In the genomic region with DNA sequence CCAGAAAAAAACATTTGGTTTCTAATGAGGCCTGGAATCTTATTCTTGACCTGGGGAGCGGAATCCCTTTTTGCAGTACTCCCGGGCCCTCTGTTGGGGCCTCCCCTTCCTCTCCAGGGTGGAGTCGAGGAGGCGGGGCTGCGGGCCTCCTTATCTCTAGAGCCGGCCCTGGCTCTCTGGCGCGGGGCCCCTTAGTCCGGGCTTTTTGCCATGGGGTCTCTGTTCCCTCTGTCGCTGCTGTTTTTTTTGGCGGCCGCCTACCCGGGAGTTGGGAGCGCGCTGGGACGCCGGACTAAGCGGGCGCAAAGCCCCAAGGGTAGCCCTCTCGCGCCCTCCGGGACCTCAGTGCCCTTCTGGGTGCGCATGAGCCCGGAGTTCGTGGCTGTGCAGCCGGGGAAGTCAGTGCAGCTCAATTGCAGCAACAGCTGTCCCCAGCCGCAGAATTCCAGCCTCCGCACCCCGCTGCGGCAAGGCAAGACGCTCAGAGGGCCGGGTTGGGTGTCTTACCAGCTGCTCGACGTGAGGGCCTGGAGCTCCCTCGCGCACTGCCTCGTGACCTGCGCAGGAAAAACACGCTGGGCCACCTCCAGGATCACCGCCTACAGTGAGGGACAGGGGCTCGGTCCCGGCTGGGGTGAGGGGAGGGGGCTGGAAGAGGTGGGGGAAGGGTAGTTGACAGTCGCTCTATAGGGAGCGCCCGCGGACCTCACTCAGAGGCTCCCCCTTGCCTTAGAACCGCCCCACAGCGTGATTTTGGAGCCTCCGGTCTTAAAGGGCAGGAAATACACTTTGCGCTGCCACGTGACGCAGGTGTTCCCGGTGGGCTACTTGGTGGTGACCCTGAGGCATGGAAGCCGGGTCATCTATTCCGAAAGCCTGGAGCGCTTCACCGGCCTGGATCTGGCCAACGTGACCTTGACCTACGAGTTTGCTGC, we compare ENCODE assay signal across 8 cellular contexts. TPM values are rescaled to one million over a fixed set of nuclear protein-coding genes. Genes with fewer than 3 reads are reported as not detected.
A peak's percentile ranks its signal among the peaks of the same experiment; 100 is the strongest.
DNase-seq lines count a peak whose midpoint lies in the region; ATAC-seq, FAIRE-seq and TF ChIP-seq lines count a peak whose summit lies in the region.

A gene with protein sequence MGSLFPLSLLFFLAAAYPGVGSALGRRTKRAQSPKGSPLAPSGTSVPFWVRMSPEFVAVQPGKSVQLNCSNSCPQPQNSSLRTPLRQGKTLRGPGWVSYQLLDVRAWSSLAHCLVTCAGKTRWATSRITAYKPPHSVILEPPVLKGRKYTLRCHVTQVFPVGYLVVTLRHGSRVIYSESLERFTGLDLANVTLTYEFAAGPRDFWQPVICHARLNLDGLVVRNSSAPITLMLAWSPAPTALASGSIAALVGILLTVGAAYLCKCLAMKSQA (plus strand): TSS at position 153 of the 935 bp plus-strand sequence. CDS start 58 bp downstream, at position 211.

- H3K9me3 Mint-ChIP-seq in natural killer cell treated with Interleukin-12 subunit alpha and Interleukin-12 subunit beta and Interleukin-15 and Interleukin-18, amount 100 ng/mL, for 72 hours: no peaks in the 10 kb centered on the region

- FAIRE-seq in GM12891 (lab: Jason Lieb, UNC): peak; percentile 56

- peak within 1 kb of the TSS; percentile 56 for H3K4me3 Mint-ChIP-seq in natural killer cell treated with Interleukin-12 subunit alpha and Interleukin-12 subunit beta and Interleukin-15 and Interleukin-18, amount 100 ng/mL, for 72 hours

- no peak for TF ChIP-seq POLR2A in GM12891 (IDR thresholded peaks at IDR 0.05; ENCODE audit: low read depth, low read length)

- no peak for DNase-seq in GM12891 (ENCODE audit: insufficient read length, low spot score)
- DNase-seq in OCI-M1 (lab: John Stamatoyannopoulos, UW): peak; percentile 100
- peak; percentile 47 for DNase-seq in dermis blood vessel endothelial cell
- peak; percentile 60 for DNase-seq in natural killer cell treated with Interleukin-12 subunit alpha and Interleukin-12 subunit beta and Interleukin-15 and Interleukin-18, amount 100 ng/mL, for 72 hours (ENCODE audit: low spot score)
- no peak for DNase-seq in DMS53 treated with DMSO at 0.1 percent for 48 hours (lab: John Stamatoyannopoulos, UW; ENCODE audit: unreplicated experiment)

- no peak for ATAC-seq in natural killer cell treated with Interleukin-12 subunit alpha and Interleukin-12 subunit beta and Interleukin-15 and Interleukin-18, amount 100 ng/mL, for 72 hours
- no peak for ATAC-seq in activated CD4-positive, CD25-positive, alpha-beta regulatory T cell treated with anti-CD3 and anti-CD28 coated beads, Interleukin-2, amount 50 U/mL, for 24 hours
- ATAC-seq in HG02981 (IDR thresholded peaks at IDR 0.05; ENCODE audit: unreplicated experiment) (no peak), GM21786 (IDR thresholded peaks at IDR 0.05; ENCODE audit: unreplicated experiment) (no peak)

- H3K27ac Mint-ChIP-seq in natural killer cell treated with Interleukin-12 subunit alpha and Interleukin-12 subunit beta and Interleukin-15 and Interleukin-18, amount 100 ng/mL, for 72 hours: peak within 1 kb of the TSS in 1 of 2 donors; percentile 17

- H3K4me1 Mint-ChIP-seq in natural killer cell treated with Interleukin-12 subunit alpha and Interleukin-12 subunit beta and Interleukin-15 and Interleukin-18, amount 100 ng/mL, for 72 hours (ENCODE audit: low read depth in 2 of 2): peaks cover 44 to 65% of the 10 kb centered on the region in 2 donors

- peaks cover 12% of the 10 kb centered on the region for H3K36me3 Mint-ChIP-seq in natural killer cell treated with Interleukin-12 subunit alpha and Interleukin-12 subunit beta and Interleukin-15 and Interleukin-18, amount 100 ng/mL, for 72 hours

- peaks cover 8 to 9% of the 10 kb centered on the region in 2 donors for H3K27me3 Mint-ChIP-seq in natural killer cell treated with Interleukin-12 subunit alpha and Interleukin-12 subunit beta and Interleukin-15 and Interleukin-18, amount 100 ng/mL, for 72 hours

TF ChIP-seq in GM12891, 5 proteins besides CTCF, POLR2A, EP300 and RAD21:
- TF ChIP-seq SPI1 (IDR thresholded peaks at IDR 0.05; ENCODE audit: low read depth, low read length) (no peak), POU2F2 (IDR thresholded peaks at IDR 0.05; ENCODE audit: low read depth, low read length) (0 out of 2 replicates have a peak, but pooled peaks have one; percentile 6)

RNA-seq across cellular contexts. Expression of the gene that starts here (rescaled TPM):
- polyA plus RNA-seq in GM12891 (2012; ENCODE audit: low read depth, missing spikeins): 0.77 TPM
- total RNA-seq in dermis blood vessel endothelial cell: 0.79 and 0.85 TPM in 2 replicates
- 1 to 10 TPM; 1.4 to 2.1 TPM for total RNA-seq in natural killer cell treated with Interleukin-12 subunit alpha and Interleukin-12 subunit beta and Interleukin-15 and Interleukin-18, amount 100 ng/mL, for 72 hours

Comparison
In these comparisons a context has a peak if more than half of its experiments do, and no peak if none do; other contexts are left out.
1. Peak in DNase-seq in dermis blood vessel endothelial cell; RNA of the gene not detected or under 1 TPM.
2. DNase-seq: peak in OCI-M1 (single experiment) and natural killer cell treated with Interleukin-12 subunit alpha and Interleukin-12 subunit beta and Interleukin-15 and Interleukin-18, amount 100 ng/mL, for 72 hours (single experiment); none in GM12891 (single experiment) and DMS53 treated with DMSO at 0.1 percent for 48 hours (single experiment).